1 cellular context compared by ENCODE assay signal in the genomic region with DNA sequence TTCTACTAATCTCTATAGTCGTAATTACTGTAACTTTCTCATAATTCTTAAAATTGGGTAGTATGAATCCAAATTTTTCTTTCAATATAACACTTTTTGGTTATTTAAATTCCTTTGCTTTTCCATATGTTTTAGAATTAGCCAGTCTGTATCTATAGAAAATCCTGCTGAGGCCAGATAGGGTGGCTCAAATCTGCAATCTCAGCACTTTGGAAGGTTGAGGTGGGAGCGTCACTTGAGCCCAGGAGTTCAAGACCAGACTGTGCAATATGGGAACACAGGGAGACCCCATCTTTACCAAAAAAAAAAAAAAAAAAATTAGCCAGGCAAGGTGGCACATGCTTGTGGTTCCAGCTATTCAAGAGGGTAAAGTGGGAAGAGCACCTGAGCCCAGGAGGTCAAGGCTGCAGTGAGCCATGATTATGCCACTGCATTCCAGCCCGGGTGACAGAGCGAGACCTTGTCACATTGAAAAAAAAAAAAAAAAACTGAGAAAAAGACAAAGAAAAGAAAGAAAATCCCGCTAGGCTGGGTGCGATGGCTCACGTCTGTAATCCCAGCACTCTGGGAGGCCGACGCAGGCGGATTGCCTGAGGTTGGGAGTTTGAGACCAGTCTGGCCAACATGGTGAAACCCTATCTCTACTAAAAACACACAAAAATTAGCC.
TF ChIP-seq lines count a peak whose summit lies in the region.

No MANE protein-coding gene starts in this region.

TF ChIP-seq in HepG2, 621 proteins besides CTCF, POLR2A, EP300 and RAD21 (continued from another document):
- TF ChIP-seq, protein P1, sequence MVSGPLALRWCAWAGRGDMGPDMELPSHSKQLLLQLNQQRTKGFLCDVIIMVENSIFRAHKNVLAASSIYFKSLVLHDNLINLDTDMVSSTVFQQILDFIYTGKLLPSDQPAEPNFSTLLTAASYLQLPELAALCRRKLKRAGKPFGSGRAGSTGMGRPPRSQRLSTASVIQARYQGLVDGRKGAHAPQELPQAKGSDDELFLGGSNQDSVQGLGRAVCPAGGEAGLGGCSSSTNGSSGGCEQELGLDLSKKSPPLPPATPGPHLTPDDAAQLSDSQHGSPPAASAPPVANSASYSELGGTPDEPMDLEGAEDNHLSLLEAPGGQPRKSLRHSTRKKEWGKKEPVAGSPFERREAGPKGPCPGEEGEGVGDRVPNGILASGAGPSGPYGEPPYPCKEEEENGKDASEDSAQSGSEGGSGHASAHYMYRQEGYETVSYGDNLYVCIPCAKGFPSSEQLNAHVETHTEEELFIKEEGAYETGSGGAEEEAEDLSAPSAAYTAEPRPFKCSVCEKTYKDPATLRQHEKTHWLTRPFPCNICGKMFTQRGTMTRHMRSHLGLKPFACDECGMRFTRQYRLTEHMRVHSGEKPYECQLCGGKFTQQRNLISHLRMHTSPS (CRISPR knock-in tag; IDR thresholded peaks at IDR 0.05; ENCODE audit: low read depth): peak; percentile 68; the same call in 1 of the 2 replicates
- no peak for TF ChIP-seq FOXC1 (CRISPR knock-in tag; IDR thresholded peaks at IDR 0.05; ENCODE audit: borderline replicate concordance)
- TF ChIP-seq KLF16 (CRISPR knock-in tag; IDR thresholded peaks at IDR 0.05): no peak
- peak; percentile 45; the same call in 1 of the 2 replicates for TF ChIP-seq POGZ (CRISPR knock-in tag; IDR thresholded peaks at IDR 0.05)
- TF ChIP-seq, protein P2, sequence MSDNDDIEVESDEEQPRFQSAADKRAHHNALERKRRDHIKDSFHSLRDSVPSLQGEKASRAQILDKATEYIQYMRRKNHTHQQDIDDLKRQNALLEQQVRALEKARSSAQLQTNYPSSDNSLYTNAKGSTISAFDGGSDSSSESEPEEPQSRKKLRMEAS (IDR thresholded peaks at IDR 0.05): 0 out of 2 replicates have a peak, but pooled peaks have one; percentile 14
- TF ChIP-seq KMT2B (CRISPR knock-in tag; IDR thresholded peaks at IDR 0.05): no peak
- TF ChIP-seq SOX6 (IDR thresholded peaks at IDR 0.05): no peak
- TF ChIP-seq SOX6 (CRISPR knock-in tag; IDR thresholded peaks at IDR 0.05): peak; percentile 74
TF ChIP-seq in HepG2: peak in this region for 50.
